ENCODE assay signal across 1 cellular context in the genomic region with DNA sequence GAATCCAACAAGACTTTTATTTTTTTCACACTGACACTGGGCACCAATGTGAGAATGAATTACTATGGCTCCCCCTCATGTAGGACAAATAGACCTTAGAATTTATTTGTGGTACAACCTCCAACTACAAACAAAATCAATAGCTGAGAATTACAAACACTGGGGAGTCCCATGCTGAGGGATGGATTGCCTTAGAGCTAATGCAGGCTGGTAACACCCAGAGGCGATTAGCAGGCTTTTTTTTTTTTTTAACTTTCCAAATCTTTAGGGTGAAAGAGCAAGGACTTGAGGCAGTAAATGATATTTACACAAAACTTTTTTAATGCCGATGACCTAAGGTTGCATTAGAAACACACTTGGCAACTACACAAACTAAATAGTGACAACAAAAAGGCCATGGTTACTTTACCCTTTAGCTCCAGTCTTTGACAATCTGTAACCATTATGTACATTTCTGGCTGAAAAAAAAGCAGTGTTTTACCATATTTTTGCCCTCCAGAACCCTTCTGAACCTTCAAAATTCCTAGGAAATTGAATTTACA.
TF ChIP-seq lines count a peak whose summit lies in the region.

No MANE protein-coding gene starts in this region.

TF ChIP-seq in liver, 16 proteins besides CTCF, POLR2A, EP300 and RAD21 (continued from another document):
- TF ChIP-seq SP1 (IDR thresholded peaks at IDR 0.05) (peak; percentile 17), EGR1 (IDR thresholded peaks at IDR 0.05; ENCODE audit: low read depth in 2 of 2) (no peak), FOXA2 (IDR thresholded peaks at IDR 0.05) (peak; percentile 75), FOXA1 (IDR thresholded peaks at IDR 0.05) (peak; percentile 75)
- TF ChIP-seq, protein P1, sequence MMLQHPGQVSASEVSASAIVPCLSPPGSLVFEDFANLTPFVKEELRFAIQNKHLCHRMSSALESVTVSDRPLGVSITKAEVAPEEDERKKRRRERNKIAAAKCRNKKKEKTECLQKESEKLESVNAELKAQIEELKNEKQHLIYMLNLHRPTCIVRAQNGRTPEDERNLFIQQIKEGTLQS (IDR thresholded peaks at IDR 0.05) = no peak
